ENCODE assay signal across 9 cellular contexts in genomic region chr4:92304636-92305035, GRCh38. TPM values are rescaled to one million over a fixed set of nuclear protein-coding genes. Genes with fewer than 3 reads are reported as not detected.
A peak's percentile ranks its signal among the peaks of the same experiment; 100 is the strongest.
DNase-seq lines count a peak whose midpoint lies in the region; ATAC-seq and TF ChIP-seq lines count a peak whose summit lies in the region.
"Had no signal": no experiment of that assay in that cellular context is flagged by ENCODE, and none has a peak within 500 bp of the region (broad histone marks: within the 10 kb centered on the region; RNA-seq: fewer than 3 reads in every experiment).

No MANE protein-coding gene starts in this region.

- no peak overlapping the region for H2AFZ ChIP-seq in GM23338

- peak overlapping the region; percentile 91 for H3K4me2 ChIP-seq in GM23338

- H3K36me3 ChIP-seq in GM23338 (ENCODE audit: insufficient read depth), result no peaks in the 10 kb centered on the region

- H3K27me3 Mint-ChIP-seq in GM23338 (ENCODE audit: insufficient read depth, low read depth, poor library complexity) (peaks cover 3% of the 10 kb centered on the region), mesothelial cell of epicardium (ENCODE audit: low read depth) (peaks cover 62% of the 10 kb centered on the region)
- H3K27me3 Mint-ChIP-seq in activated T-helper 2 cell treated with anti-CD3 and anti-CD28 coated beads, Interferon-gamma antibody, Interleukin-2, Interleukin-4, amounts not matched to agents 10 μg/mL and 5 μg/mL and 100 μg/mL, durations not matched to agents 14 hours and 24 hours and 36 hours (ENCODE audit: low read depth), result peaks cover 25% of the 10 kb centered on the region

- in situ Hi-C loops in KBM-7 (cut with MboI; ENCODE audit: low pct_unique_long_range_greater_than_20kb, low sequenced_read_pairs), result no loop called here

- peak overlapping the region; percentile 72 for H3K4me3 ChIP-seq in GM23338

- intact Hi-C loops in activated T-helper 2 cell treated with anti-CD3 and anti-CD28 coated beads, Interferon-gamma antibody, Interleukin-2, Interleukin-4, amounts not matched to agents 10 μg/mL and 5 μg/mL and 100 μg/mL, durations not matched to agents 14 hours and 24 hours and 36 hours (cut with micrococcal nuclease), result loop anchor here (10.0 kb wide), 1 partner anchor 1530 kb away; no protein-coding TSS in a partner anchor

- H3K27ac Mint-ChIP-seq in GM23338, result peak overlapping the region; percentile 37; the same call in 1 of the 2 replicates
- peak overlapping the region; percentile 50 for H3K27ac Mint-ChIP-seq in mesothelial cell of epicardium
- no peak overlapping the region for H3K27ac Mint-ChIP-seq in activated T-helper 2 cell treated with anti-CD3 and anti-CD28 coated beads, Interferon-gamma antibody, Interleukin-2, Interleukin-4, amounts not matched to agents 10 μg/mL and 5 μg/mL and 100 μg/mL, durations not matched to agents 14 hours and 24 hours and 36 hours
- H3K27ac Mint-ChIP-seq: natural killer cell treated with Interleukin-12 subunit alpha and Interleukin-12 subunit beta and Interleukin-15 and Interleukin-18, amount 100 ng/mL, for 72 hours had no signal

- TF ChIP-seq CTCF in 22Rv1 (IDR thresholded peaks at IDR 0.05) (no peak), GM23338 (conservative IDR thresholded peaks at IDR 0.05; ENCODE audit: low read depth in 2 of 2) (no peak), mesothelial cell of epicardium (IDR thresholded peaks at IDR 0.05; ENCODE audit: unreplicated experiment) (no peak)

- no peaks in the 10 kb centered on the region for H3K27me3 ChIP-seq in GM23338 (ENCODE audit: insufficient read depth)

- ATAC-seq in GM23338, result peak; percentile 8
- ATAC-seq: natural killer cell treated with Interleukin-12 subunit alpha and Interleukin-12 subunit beta and Interleukin-15 and Interleukin-18, amount 100 ng/mL, for 72 hours had no signal

- DNase-seq in GM23338 (ENCODE audit: low spot score) (peak; percentile 60), caudate nucleus (lab: John Stamatoyannopoulos, UW) (peak in 32 of 61 donors; percentile 0 to 67 (median 40)), mesothelial cell of epicardium (ENCODE audit: low spot score in 2 of 2, unreplicated experiment in 2 of 2) (no peak), dedifferentiated amniotic fluid mesenchymal stem cell (ENCODE audit: extremely low spot score) (no peak), KBM-7 (no peak), NCI-H2029 (lab: John Stamatoyannopoulos, UW) (no peak)
- no peak for DNase-seq in activated T-helper 2 cell treated with anti-CD3 and anti-CD28 coated beads, Interferon-gamma antibody, Interleukin-2, Interleukin-4, amounts not matched to agents 10 μg/mL and 5 μg/mL and 100 μg/mL, durations not matched to agents 14 hours and 24 hours and 36 hours (ENCODE audit: low spot score)

- H3F3A ChIP-seq in GM23338 (replicated peaks; ENCODE audit: low read depth), result peaks cover 9% of the 10 kb centered on the region

- H3K36me3 Mint-ChIP-seq in GM23338 (ENCODE audit: low read depth), result no peaks in the 10 kb centered on the region
- no peaks in the 10 kb centered on the region for H3K36me3 Mint-ChIP-seq in mesothelial cell of epicardium
- no peaks in the 10 kb centered on the region for H3K36me3 Mint-ChIP-seq in activated T-helper 2 cell treated with anti-CD3 and anti-CD28 coated beads, Interferon-gamma antibody, Interleukin-2, Interleukin-4, amounts not matched to agents 10 μg/mL and 5 μg/mL and 100 μg/mL, durations not matched to agents 14 hours and 24 hours and 36 hours (ENCODE audit: low read depth)
- H3K36me3 Mint-ChIP-seq: natural killer cell treated with Interleukin-12 subunit alpha and Interleukin-12 subunit beta and Interleukin-15 and Interleukin-18, amount 100 ng/mL, for 72 hours had no signal

- no peaks in the 10 kb centered on the region; the same call in 2 of the 3 replicates for H3K9me3 Mint-ChIP-seq in GM23338
- H3K9me3 Mint-ChIP-seq in mesothelial cell of epicardium, result no peaks in the 10 kb centered on the region
- H3K9me3 Mint-ChIP-seq in activated T-helper 2 cell treated with anti-CD3 and anti-CD28 coated beads, Interferon-gamma antibody, Interleukin-2, Interleukin-4, amounts not matched to agents 10 μg/mL and 5 μg/mL and 100 μg/mL, durations not matched to agents 14 hours and 24 hours and 36 hours, result no peaks in the 10 kb centered on the region

- no peaks in the 10 kb centered on the region for H3K9me2 ChIP-seq in GM23338 (ENCODE audit: insufficient read depth)

- H3K4me1 Mint-ChIP-seq in GM23338, result peaks cover 48% of the 10 kb centered on the region
- H3K4me1 Mint-ChIP-seq in mesothelial cell of epicardium, result peaks cover 28% of the 10 kb centered on the region
- H3K4me1 Mint-ChIP-seq in activated T-helper 2 cell treated with anti-CD3 and anti-CD28 coated beads, Interferon-gamma antibody, Interleukin-2, Interleukin-4, amounts not matched to agents 10 μg/mL and 5 μg/mL and 100 μg/mL, durations not matched to agents 14 hours and 24 hours and 36 hours (ENCODE audit: low read depth), result peaks cover 2% of the 10 kb centered on the region

- H3K4me3 Mint-ChIP-seq in GM23338 (peak overlapping the region; percentile 89), mesothelial cell of epicardium (peak overlapping the region; percentile 71)
- no peak overlapping the region for H3K4me3 Mint-ChIP-seq in activated T-helper 2 cell treated with anti-CD3 and anti-CD28 coated beads, Interferon-gamma antibody, Interleukin-2, Interleukin-4, amounts not matched to agents 10 μg/mL and 5 μg/mL and 100 μg/mL, durations not matched to agents 14 hours and 24 hours and 36 hours (ENCODE audit: low read depth)
- H3K4me3 Mint-ChIP-seq: natural killer cell treated with Interleukin-12 subunit alpha and Interleukin-12 subunit beta and Interleukin-15 and Interleukin-18, amount 100 ng/mL, for 72 hours had no signal

- H3K4me1 ChIP-seq in GM23338 (ENCODE audit: insufficient read depth), result peaks cover 60% of the 10 kb centered on the region

- no peaks in the 10 kb centered on the region for H4K20me1 ChIP-seq in GM23338 (replicated peaks; ENCODE audit: insufficient read depth)

- H3K27ac ChIP-seq in 22Rv1 (peak overlapping the region; percentile 83), GM23338 (ENCODE audit: low read depth) (peak overlapping the region; percentile 41; the same call in 1 of the 2 replicates), caudate nucleus (ENCODE audit: low read depth, low read length) (peak overlapping the region; percentile 97)

- peaks cover 53% of the 10 kb centered on the region for H3K79me2 ChIP-seq in GM23338 (replicated peaks; ENCODE audit: insufficient read depth)

TF ChIP-seq in GM23338, 12 proteins besides CTCF, POLR2A, EP300 and RAD21:
- TF ChIP-seq EZH2phosphoT487 (IDR thresholded peaks at IDR 0.05; ENCODE audit: unreplicated experiment) (no peak), ZNF331 (CRISPR knock-in tag; IDR thresholded peaks at IDR 0.05; ENCODE audit: low read depth) (no peak), REST (IDR thresholded peaks at IDR 0.05; ENCODE audit: unreplicated experiment) (no peak), EZH2 (IDR thresholded peaks at IDR 0.05; ENCODE audit: low read depth, unreplicated experiment) (no peak), POLR2AphosphoS5 (IDR thresholded peaks at IDR 0.05; ENCODE audit: low read depth) (no peak), ETS1 (IDR thresholded peaks at IDR 0.05) (no peak), JUNB (IDR thresholded peaks at IDR 0.05; ENCODE audit: unreplicated experiment) (no peak), NANOG (IDR thresholded peaks at IDR 0.05; ENCODE audit: borderline replicate concordance) (no peak)

RNA-seq across cellular contexts. Expression of gene GRID2, which starts 0.9 kb away (rescaled TPM):
- total RNA-seq in GM23338 (2014; rRNA removed; shearing (Covaris generic)), result 65.4 and 74.5 TPM in 2 replicates
- polyA plus RNA-seq in GM23338 (2016; fragmentation: Nextera tagmentation; extraction: Ambion mirVana), result 15.8 and 19.9 TPM in 2 replicates
- total RNA-seq in mesothelial cell of epicardium, result 3.1 to 3.6 TPM (median 3.2 TPM) in 3 replicates
- total RNA-seq in activated T-helper 2 cell treated with anti-CD3 and anti-CD28 coated beads, Interferon-gamma antibody, Interleukin-2, Interleukin-4, amounts not matched to agents 10 μg/mL and 5 μg/mL and 100 μg/mL, durations not matched to agents 14 hours and 24 hours and 36 hours, result not detected in 2 replicates
- total RNA-seq: natural killer cell treated with Interleukin-12 subunit alpha and Interleukin-12 subunit beta and Interleukin-15 and Interleukin-18, amount 100 ng/mL, for 72 hours had no signal

Comparison
In these comparisons a context has a peak if more than half of its experiments do, and no peak if none do; other contexts are left out.
1. H3K27ac ChIP-seq: peak in every context shown above with its lines; median percentile 97 in caudate nucleus; 83 in 22Rv1; 41 in GM23338.
2. DNase-seq: peak in GM23338 (single experiment) and caudate nucleus (32 of 61); none in mesothelial cell of epicardium (0 of 2), dedifferentiated amniotic fluid mesenchymal stem cell (single experiment), KBM-7 (single experiment), activated T-helper 2 cell treated with anti-CD3 and anti-CD28 coated beads, Interferon-gamma antibody, Interleukin-2, Interleukin-4, amounts not matched to agents 10 μg/mL and 5 μg/mL and 100 μg/mL, durations not matched to agents 14 hours and 24 hours and 36 hours (single experiment) and NCI-H2029 (single experiment).
3. RNA of gene GRID2, which starts 0.9 kb away (total RNA-seq): 65.4 to 74.5 TPM in GM23338; 3.1 to 3.6 TPM in mesothelial cell of epicardium and not detected in activated T-helper 2 cell treated with anti-CD3 and anti-CD28 coated beads, Interferon-gamma antibody, Interleukin-2, Interleukin-4, amounts not matched to agents 10 μg/mL and 5 μg/mL and 100 μg/mL, durations not matched to agents 14 hours and 24 hours and 36 hours; every median in the first group is over 10 times any median in the second.